In the genomic region with DNA sequence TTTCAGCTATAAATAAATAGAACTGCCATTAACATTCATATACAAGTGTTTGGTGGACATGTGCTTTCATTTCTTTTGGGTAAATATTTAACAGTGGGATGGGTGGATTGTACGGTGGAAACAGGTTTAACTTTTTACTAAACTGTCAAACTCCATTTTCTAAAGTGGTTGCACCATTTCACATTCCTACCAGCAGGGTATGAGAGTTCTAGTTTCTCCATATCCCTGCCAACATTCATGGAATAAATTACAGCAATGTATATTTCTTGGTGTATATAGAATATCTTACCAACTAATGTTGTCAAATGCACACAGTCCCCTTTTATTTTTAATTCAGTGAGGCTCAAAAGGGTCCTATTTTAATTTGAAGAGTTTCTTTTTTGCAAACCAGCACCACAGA, we compare ENCODE assay signal across 1 cellular context.
TF ChIP-seq lines count a peak whose summit lies in the region.

No MANE protein-coding gene starts in this region.

TF ChIP-seq in SK-N-SH, 30 proteins besides CTCF, POLR2A, EP300 and RAD21 (continued from another document):
- TF ChIP-seq REST (IDR thresholded peaks at IDR 0.05; ENCODE audit: low read depth, low read length) = no peak
- TF ChIP-seq, protein P1, sequence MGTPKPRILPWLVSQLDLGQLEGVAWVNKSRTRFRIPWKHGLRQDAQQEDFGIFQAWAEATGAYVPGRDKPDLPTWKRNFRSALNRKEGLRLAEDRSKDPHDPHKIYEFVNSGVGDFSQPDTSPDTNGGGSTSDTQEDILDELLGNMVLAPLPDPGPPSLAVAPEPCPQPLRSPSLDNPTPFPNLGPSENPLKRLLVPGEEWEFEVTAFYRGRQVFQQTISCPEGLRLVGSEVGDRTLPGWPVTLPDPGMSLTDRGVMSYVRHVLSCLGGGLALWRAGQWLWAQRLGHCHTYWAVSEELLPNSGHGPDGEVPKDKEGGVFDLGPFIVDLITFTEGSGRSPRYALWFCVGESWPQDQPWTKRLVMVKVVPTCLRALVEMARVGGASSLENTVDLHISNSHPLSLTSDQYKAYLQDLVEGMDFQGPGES (IDR thresholded peaks at IDR 0.05; ENCODE audit: low read depth, low read length) = no peak
- TF ChIP-seq GABPA (IDR thresholded peaks at IDR 0.05; ENCODE audit: low read depth) = no peak
- no peak for TF ChIP-seq RXRA (IDR thresholded peaks at IDR 0.05; ENCODE audit: borderline replicate concordance, low read depth)
- no peak for TF ChIP-seq FOXJ3 (CRISPR knock-in tag; IDR thresholded peaks at IDR 0.05)
- TF ChIP-seq PBX3 (IDR thresholded peaks at IDR 0.05) = no peak
- no peak for TF ChIP-seq SIN3A (IDR thresholded peaks at IDR 0.05; ENCODE audit: borderline replicate concordance, low read depth, low read length)
- TF ChIP-seq TAF1 (IDR thresholded peaks at IDR 0.05; ENCODE audit: borderline replicate concordance, low read depth, low read length) = no peak
- TF ChIP-seq NFIC (IDR thresholded peaks at IDR 0.05; ENCODE audit: borderline replicate concordance) = no peak
- no peak for TF ChIP-seq NRF1 (IDR thresholded peaks at IDR 0.05; ENCODE audit: low read depth, low read length)
- no peak for TF ChIP-seq EZH2phosphoT487 (IDR thresholded peaks at IDR 0.05; ENCODE audit: borderline replicate concordance, low read depth)
- no peak for TF ChIP-seq MEF2A (IDR thresholded peaks at IDR 0.05; ENCODE audit: borderline replicate concordance, low read depth)
- TF ChIP-seq FOSL2 (IDR thresholded peaks at IDR 0.05; ENCODE audit: borderline replicate concordance, low read depth) = no peak
- TF ChIP-seq, protein P2, sequence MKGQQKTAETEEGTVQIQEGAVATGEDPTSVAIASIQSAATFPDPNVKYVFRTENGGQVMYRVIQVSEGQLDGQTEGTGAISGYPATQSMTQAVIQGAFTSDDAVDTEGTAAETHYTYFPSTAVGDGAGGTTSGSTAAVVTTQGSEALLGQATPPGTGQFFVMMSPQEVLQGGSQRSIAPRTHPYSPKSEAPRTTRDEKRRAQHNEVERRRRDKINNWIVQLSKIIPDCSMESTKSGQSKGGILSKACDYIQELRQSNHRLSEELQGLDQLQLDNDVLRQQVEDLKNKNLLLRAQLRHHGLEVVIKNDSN (IDR thresholded peaks at IDR 0.05; ENCODE audit: borderline replicate concordance, low read depth) = no peak
